ENCODE assay signal across 9 cellular contexts in genomic region chr6:166916824-166917223, GRCh38.
"Had no signal": no experiment of that assay in that cellular context is flagged by ENCODE, and none has a peak within 500 bp of the region (broad histone marks: within the 10 kb centered on the region; RNA-seq: fewer than 3 reads in every experiment).

No MANE protein-coding gene starts in this region.

- H3K27ac Mint-ChIP-seq: IgD-negative memory B cell had no signal

- H3K27ac ChIP-seq: GM23248, KMS-11 had no signal

- FAIRE-seq: HTR-8/SVneo had no signal

- DNase-seq: GM23248, GOT3, H7, Karpas-422, KBM-7 had no signal

- H3K4me1 ChIP-seq: HAP-1 had no signal

- H3K27me3 Mint-ChIP-seq: IgD-negative memory B cell had no signal

- H3K9me3 ChIP-seq: HAP-1 had no signal

- H3K4me3 Mint-ChIP-seq: IgD-negative memory B cell had no signal

- H3K4me3 ChIP-seq: GM23248, HAP-1 had no signal

- H3K36me3 ChIP-seq: HAP-1 had no signal
